In the genomic region with DNA sequence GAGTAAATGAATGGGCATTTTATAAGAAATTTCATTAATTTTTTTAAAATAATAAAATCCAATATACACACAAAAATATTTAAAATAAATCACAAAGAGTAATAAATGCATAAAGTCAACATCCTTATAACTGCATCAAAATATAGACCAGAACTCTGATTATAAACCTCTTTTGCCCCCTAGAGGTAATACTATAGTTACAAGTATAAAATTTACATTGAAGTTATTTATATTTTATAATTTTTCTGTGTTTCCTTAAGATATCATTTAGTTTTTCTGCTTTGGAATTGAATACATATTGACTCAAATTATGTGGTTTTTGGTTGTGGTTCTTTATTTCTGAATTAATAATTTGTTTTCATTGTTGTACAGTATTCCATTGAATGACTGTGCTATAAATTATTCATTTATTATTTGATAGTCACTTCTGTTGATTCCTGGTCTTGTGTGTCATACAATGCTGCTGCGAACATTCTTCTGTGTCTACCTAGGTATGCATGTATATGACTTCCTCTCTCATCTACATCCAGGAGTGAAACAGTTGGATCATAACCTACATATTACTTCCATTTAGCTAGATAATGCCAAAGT, we compare ENCODE assay signal across 17 cellular contexts.
DNase-seq lines count a peak whose midpoint lies in the region; ATAC-seq and TF ChIP-seq lines count a peak whose summit lies in the region.
"Had no signal": no experiment of that assay in that cellular context is flagged by ENCODE, and none has a peak within 500 bp of the region (broad histone marks: within the 10 kb centered on the region; RNA-seq: fewer than 3 reads in every experiment).

No MANE protein-coding gene starts in this region.

- H3K27me3 ChIP-seq in SK-N-SH (ENCODE audit: insufficient read depth), result no peaks in the 10 kb centered on the region
- no peaks in the 10 kb centered on the region for H3K27me3 ChIP-seq in OCI-LY3 (ENCODE audit: low read depth, low read length)
- H3K27me3 ChIP-seq in endodermal cell (ENCODE audit: control insufficient read depth, insufficient read depth, low read length, poor library complexity, severe bottlenecking), result no peaks in the 10 kb centered on the region
- H3K27me3 ChIP-seq in adrenal gland, result no peaks in the 10 kb centered on the region
- H3K27me3 ChIP-seq: heart left ventricle had no signal

- H3K36me3 ChIP-seq in SK-N-SH (replicated peaks in 1 of 2; ENCODE audit: control insufficient read depth in 1 of 2, insufficient read depth in 2 of 2, low read length in 1 of 2) (no peaks in the 10 kb centered on the region), OCI-LY3 (replicated peaks; ENCODE audit: low read depth, low read length) (no peaks in the 10 kb centered on the region), endodermal cell (ENCODE audit: control insufficient read depth, insufficient read depth, low read length) (no peaks in the 10 kb centered on the region), adrenal gland (replicated peaks in 1 of 2) (no peaks in the 10 kb centered on the region)
- H3K36me3 ChIP-seq: heart left ventricle had no signal

- DNase-seq in SK-N-SH, result peak; percentile 11
- no peak for DNase-seq in endodermal cell
- DNase-seq in type B pancreatic cell (ENCODE audit: extremely low spot score, unreplicated experiment), result no peak
- DNase-seq in DMS 273 treated with DMSO at 0.1 percent for 48 hours (lab: John Stamatoyannopoulos, UW), result no peak
- no peak for DNase-seq in adrenal gland
- DNase-seq: activated CD4-positive, CD25-positive, alpha-beta regulatory T cell treated with anti-CD3 and anti-CD28 coated beads, Interleukin-2, amount 50 U/mL, for 72 hours; heart left ventricle; KBM-7; NCI-H1694; NCI-H524 treated with DMSO at 0.1 percent for 48 hours; trophoblast cell had no signal

- peak; percentile 15; the same call in 1 of the 2 replicates for TF ChIP-seq RAD21 in SK-N-SH (IDR thresholded peaks at IDR 0.05; ENCODE audit: low read length)

- H3K9me3 Mint-ChIP-seq in endodermal cell, result peaks cover 7% of the 10 kb centered on the region
- H3K9me3 Mint-ChIP-seq in type B pancreatic cell, result no peaks in the 10 kb centered on the region
- H3K9me3 Mint-ChIP-seq: dendritic cell treated with granulocyte-macrophage colony-stimulating factor and Interleukin-4, amounts not matched to agents 40 ng/mL and 50 ng/mL, for 4 days had no signal

- no peaks in the 10 kb centered on the region for H3K9me2 ChIP-seq in SK-N-SH

- H2AFZ ChIP-seq in SK-N-SH (ENCODE audit: low read depth), result no peak overlapping the region
- H2AFZ ChIP-seq in OCI-LY3 (ENCODE audit: low read depth, low read length), result no peak overlapping the region

- H3K4me3 Mint-ChIP-seq in endodermal cell (no peak overlapping the region), type B pancreatic cell (no peak overlapping the region)
- H3K4me3 Mint-ChIP-seq: dendritic cell treated with granulocyte-macrophage colony-stimulating factor and Interleukin-4, amounts not matched to agents 40 ng/mL and 50 ng/mL, for 4 days; stimulated activated effector memory CD8-positive, alpha-beta T cell treated with anti-CD3 and anti-CD28 coated beads, Interleukin-12 subunit alpha, Interleukin-12 subunit beta, amount 100 ng/mL, for 72 hours had no signal

- H3K4me1 ChIP-seq in SK-N-SH (ENCODE audit: control insufficient read depth in 1 of 2, insufficient read depth in 2 of 2, low read depth in 1 of 2, low read length in 1 of 2) (no peaks in the 10 kb centered on the region), OCI-LY3 (ENCODE audit: low read length) (no peaks in the 10 kb centered on the region), endodermal cell (ENCODE audit: control insufficient read depth, insufficient read depth, low read length) (no peaks in the 10 kb centered on the region), adrenal gland (replicated peaks in 1 of 2) (no peaks in the 10 kb centered on the region)
- H3K4me1 ChIP-seq: heart left ventricle had no signal

- H3K36me3 Mint-ChIP-seq in endodermal cell (ENCODE audit: low read depth), result no peaks in the 10 kb centered on the region
- no peaks in the 10 kb centered on the region for H3K36me3 Mint-ChIP-seq in type B pancreatic cell
- H3K36me3 Mint-ChIP-seq: stimulated activated effector memory CD8-positive, alpha-beta T cell treated with anti-CD3 and anti-CD28 coated beads, Interleukin-12 subunit alpha, Interleukin-12 subunit beta, amount 100 ng/mL, for 72 hours had no signal

- TF ChIP-seq EP300 in SK-N-SH (IDR thresholded peaks at IDR 0.05; ENCODE audit: borderline replicate concordance in 1 of 2, low read depth in 1 of 2, low read length in 1 of 2), result no peak

- intact Hi-C loops in adrenal gland (cut with DNase I), result no loop called here

- H3K4me1 Mint-ChIP-seq in endodermal cell (peaks cover 2% of the 10 kb centered on the region), type B pancreatic cell (ENCODE audit: unreplicated experiment) (no peaks in the 10 kb centered on the region)
- H3K4me1 Mint-ChIP-seq: stimulated activated effector memory CD8-positive, alpha-beta T cell treated with anti-CD3 and anti-CD28 coated beads, Interleukin-12 subunit alpha, Interleukin-12 subunit beta, amount 100 ng/mL, for 72 hours had no signal

- POLR2A ChIA-PET in SK-N-SH (lab: Yijun Ruan, JAX), result no interaction called here

- WGBS in SK-N-SH (ENCODE audit: low lambda C conversion rate), result 16% methylated on average over 1 of the region's 1 CpG
- 95% methylated on average over 1 of the region's 1 CpG; no CpG with 5 or more reads in 1 of the 2 experiments for WGBS in endodermal cell (ENCODE audit: insufficient coverage in 1 of 2, insufficient read length in 1 of 2), 2 experiments
- WGBS in adrenal gland, 4 donors, result 76 to 88% (median 84%) methylated on average over 1 of the region's 1 CpG

- H3K4me3 ChIP-seq in SK-N-SH (ENCODE audit: low read depth in 2 of 2, low read length in 1 of 2) (no peak overlapping the region), OCI-LY3 (ENCODE audit: low read length) (no peak overlapping the region), endodermal cell (ENCODE audit: low read length) (no peak overlapping the region), adrenal gland (no peak overlapping the region)
- H3K4me3 ChIP-seq: heart left ventricle had no signal

- H3K9ac ChIP-seq in SK-N-SH (no peak overlapping the region), OCI-LY3 (ENCODE audit: low read length) (no peak overlapping the region), endodermal cell (ENCODE audit: extremely low read depth, low read length, poor library complexity, severe bottlenecking) (no peak overlapping the region)

- no peaks in the 10 kb centered on the region for H3K27me3 Mint-ChIP-seq in endodermal cell (ENCODE audit: insufficient read depth)
- H3K27me3 Mint-ChIP-seq in type B pancreatic cell, result no peaks in the 10 kb centered on the region
- H3K27me3 Mint-ChIP-seq: dendritic cell treated with granulocyte-macrophage colony-stimulating factor and Interleukin-4, amounts not matched to agents 40 ng/mL and 50 ng/mL, for 4 days had no signal

- no peaks in the 10 kb centered on the region for H3F3A ChIP-seq in SK-N-SH (replicated peaks; ENCODE audit: insufficient read depth)

- CTCF ChIA-PET in SK-N-SH (lab: Yijun Ruan, JAX), result interaction anchor here (0.7 to 1.0 kb wide), 2 partner anchors 10 to 63 kb away, joined by 3 to 4 read pairs; no protein-coding TSS in a partner anchor

- H3K79me2 ChIP-seq in SK-N-SH (ENCODE audit: insufficient read depth) (no peaks in the 10 kb centered on the region), OCI-LY3 (ENCODE audit: low read length) (no peaks in the 10 kb centered on the region)

- ATAC-seq in SK-N-SH treated with all-trans-retinoic acid at 6 μM for 48 hours (no peak), GM21717 (IDR thresholded peaks at IDR 0.05; ENCODE audit: unreplicated experiment) (no peak)
- ATAC-seq: esophagus mucosa; heart left ventricle; stimulated activated effector memory CD8-positive, alpha-beta T cell treated with anti-CD3 and anti-CD28 coated beads, Interleukin-12 subunit alpha, Interleukin-12 subunit beta, amount 100 ng/mL, for 72 hours had no signal

- peak; percentile 28; the same call in 1 of the 2 replicates for TF ChIP-seq CTCF in SK-N-SH (IDR thresholded peaks at IDR 0.05)
- TF ChIP-seq CTCF in OCI-LY3 (IDR thresholded peaks at IDR 0.05; ENCODE audit: low read depth, low read length), result peak; percentile 6; the same call in 1 of the 2 replicates
- peak; percentile 65 for TF ChIP-seq CTCF in endodermal cell (conservative IDR thresholded peaks at IDR 0.05)
- peak; percentile 68 for TF ChIP-seq CTCF in type B pancreatic cell (conservative IDR thresholded peaks at IDR 0.05)
- no peak for TF ChIP-seq CTCF in adrenal gland (IDR thresholded peaks at IDR 0.05)

- TF ChIP-seq POLR2A in adrenal gland (IDR thresholded peaks at IDR 0.05), result no peak

- H4K20me1 ChIP-seq in SK-N-SH (ENCODE audit: insufficient read depth), result no peaks in the 10 kb centered on the region
- H4K20me1 ChIP-seq in OCI-LY3 (ENCODE audit: insufficient read depth, low read length), result no peaks in the 10 kb centered on the region

- H3K27ac ChIP-seq in SK-N-SH (ENCODE audit: low read depth in 2 of 2, low read length in 1 of 2) (no peak overlapping the region), OCI-LY3 (ENCODE audit: low read length) (no peak overlapping the region), endodermal cell (ENCODE audit: low read depth, low read length) (no peak overlapping the region), adrenal gland (no peak overlapping the region)
- H3K27ac ChIP-seq: heart left ventricle had no signal

- no peaks in the 10 kb centered on the region for H3K9me3 ChIP-seq in SK-N-SH
- H3K9me3 ChIP-seq in OCI-LY3 (ENCODE audit: insufficient read depth, low read length), result no peaks in the 10 kb centered on the region
- H3K9me3 ChIP-seq in endodermal cell (ENCODE audit: control insufficient read depth, low read length), result no peaks in the 10 kb centered on the region
- no peaks in the 10 kb centered on the region for H3K9me3 ChIP-seq in adrenal gland (replicated peaks in 1 of 3)
- H3K9me3 ChIP-seq: heart left ventricle had no signal

- H3K27ac Mint-ChIP-seq in endodermal cell (no peak overlapping the region), type B pancreatic cell (no peak overlapping the region)
- H3K27ac Mint-ChIP-seq: dendritic cell treated with granulocyte-macrophage colony-stimulating factor and Interleukin-4, amounts not matched to agents 40 ng/mL and 50 ng/mL, for 4 days; stimulated activated effector memory CD8-positive, alpha-beta T cell treated with anti-CD3 and anti-CD28 coated beads, Interleukin-12 subunit alpha, Interleukin-12 subunit beta, amount 100 ng/mL, for 72 hours had no signal

- H3K4me2 ChIP-seq in SK-N-SH (no peak overlapping the region), OCI-LY3 (ENCODE audit: low read length) (no peak overlapping the region)

TF ChIP-seq in SK-N-SH, 30 proteins besides CTCF, POLR2A, EP300 and RAD21 (continues in another document):
- no peak for TF ChIP-seq MXI1 (IDR thresholded peaks at IDR 0.05; ENCODE audit: low read depth, low read length)

TF ChIP-seq in SK-N-SH treated with all-trans-retinoic acid at 6 μM for 48 hours, 23 proteins besides CTCF, POLR2A, EP300 and RAD21 (continues in another document):
- no peak for TF ChIP-seq ZNF70 (CRISPR knock-in tag; IDR thresholded peaks at IDR 0.05)
- TF ChIP-seq ESRRG (CRISPR knock-in tag; IDR thresholded peaks at IDR 0.05), result no peak
- no peak for TF ChIP-seq TCF4 (CRISPR knock-in tag; IDR thresholded peaks at IDR 0.05; ENCODE audit: borderline replicate concordance)
- no peak for TF ChIP-seq GLIS3 (CRISPR knock-in tag; IDR thresholded peaks at IDR 0.05)

Comparison
In these comparisons a context has a peak if more than half of its experiments do, and no peak if none do; other contexts are left out.
1. CTCF ChIP-seq: peak in SK-N-SH (single experiment), OCI-LY3 (single experiment), endodermal cell (single experiment) and type B pancreatic cell (single experiment); none in adrenal gland (0 of 6).